In genomic region chr1:183956559-183957188, GRCh38 we compare ENCODE assay signal across 8 cellular contexts.
A peak's percentile ranks its signal among the peaks of the same experiment; 100 is the strongest.
DNase-seq lines count a peak whose midpoint lies in the region; ATAC-seq and TF ChIP-seq lines count a peak whose summit lies in the region.

No MANE protein-coding gene starts in this region.

- no peaks in the 10 kb centered on the region for H3K9me3 ChIP-seq in breast epithelium

- H3K4me3 Mint-ChIP-seq in MCF 10A (ENCODE audit: unreplicated experiment) (no peak overlapping the region), immature natural killer cell (peak overlapping the region in 1 of 5 donors; percentile 65)
- H3K4me3 Mint-ChIP-seq in activated naive CD4-positive, alpha-beta T cell treated with anti-CD3 and anti-CD28 coated beads for 36 hours = no peak overlapping the region

- H3K36me3 Mint-ChIP-seq in MCF 10A (ENCODE audit: insufficient read depth, unreplicated experiment) = no peaks in the 10 kb centered on the region
- H3K36me3 Mint-ChIP-seq in activated naive CD4-positive, alpha-beta T cell treated with anti-CD3 and anti-CD28 coated beads for 36 hours (ENCODE audit: low read depth) = no peaks in the 10 kb centered on the region
- H3K36me3 Mint-ChIP-seq in immature natural killer cell = peaks cover 9 to 17% (median 15%) of the 10 kb centered on the region in 3 donors

- no peak overlapping the region for H3K4me3 ChIP-seq in breast epithelium

- no peaks in the 10 kb centered on the region for H3K36me3 ChIP-seq in breast epithelium

- ATAC-seq in HG03045 (IDR thresholded peaks at IDR 0.05; ENCODE audit: unreplicated experiment) = peak; percentile 100

- no peaks in the 10 kb centered on the region for H3K9me3 Mint-ChIP-seq in MCF 10A (ENCODE audit: unreplicated experiment)
- no peaks in the 10 kb centered on the region for H3K9me3 Mint-ChIP-seq in activated naive CD4-positive, alpha-beta T cell treated with anti-CD3 and anti-CD28 coated beads for 36 hours
- no peaks in the 10 kb centered on the region for H3K9me3 Mint-ChIP-seq in immature natural killer cell

- peaks cover 5% of the 10 kb centered on the region for H3K4me1 Mint-ChIP-seq in MCF 10A (ENCODE audit: insufficient read depth, unreplicated experiment)
- H3K4me1 Mint-ChIP-seq in activated naive CD4-positive, alpha-beta T cell treated with anti-CD3 and anti-CD28 coated beads for 36 hours (ENCODE audit: low read depth) = no peaks in the 10 kb centered on the region
- H3K4me1 Mint-ChIP-seq in immature natural killer cell = peaks cover 0 to 16% of the 10 kb centered on the region in 2 donors

- H3K4me1 ChIP-seq in breast epithelium = no peaks in the 10 kb centered on the region

- peak; percentile 11 for TF ChIP-seq CTCF in MCF 10A (IDR thresholded peaks at IDR 0.05; ENCODE audit: unreplicated experiment)
- TF ChIP-seq CTCF in breast epithelium (IDR thresholded peaks at IDR 0.05) = no peak

- DNase-seq in MCF 10A (ENCODE audit: unreplicated experiment) = peak; percentile 75
- DNase-seq in breast epithelium (ENCODE audit: low spot score in 2 of 2) = no peak
- DNase-seq in RPMI8226 = peak; percentile 93
- peak; percentile 71 for DNase-seq in activated naive CD4-positive, alpha-beta T cell treated with anti-CD3 and anti-CD28 coated beads for 36 hours
- DNase-seq in immature natural killer cell = peak; percentile 81 to 87 (median 85)
- peak; percentile 15 for DNase-seq in stimulated activated CD8-positive, alpha-beta memory T cell treated with anti-CD3 and anti-CD28 coated beads, Interleukin-4, amount 100 ng/mL, for 24 hours (ENCODE audit: low read depth)
- no peak for DNase-seq in NCI-H82 (lab: John Stamatoyannopoulos, UW)

- no peak for TF ChIP-seq POLR2A in breast epithelium (IDR thresholded peaks at IDR 0.05)

- H3K27ac ChIP-seq in breast epithelium = peak overlapping the region in 1 of 2 donors; percentile 4

- H3K27me3 Mint-ChIP-seq in MCF 10A (ENCODE audit: insufficient read depth, unreplicated experiment) = no peaks in the 10 kb centered on the region
- H3K27me3 Mint-ChIP-seq in activated naive CD4-positive, alpha-beta T cell treated with anti-CD3 and anti-CD28 coated beads for 36 hours (ENCODE audit: low read depth) = no peaks in the 10 kb centered on the region
- peaks cover 2 to 6% (median 5%) of the 10 kb centered on the region in 3 donors for H3K27me3 Mint-ChIP-seq in immature natural killer cell (ENCODE audit: low read depth in 3 of 3)

- intact Hi-C loops in MCF 10A (cut with micrococcal nuclease) = no loop called here
- intact Hi-C loops in breast epithelium (cut with DNase I; ENCODE audit: low total_unique reads) = no loop called here
- intact Hi-C loops in activated naive CD4-positive, alpha-beta T cell treated with anti-CD3 and anti-CD28 coated beads for 36 hours (cut with micrococcal nuclease) = loop anchor here (1.0 to 10.0 kb wide), 11 partner anchors 40 to 1200 kb away; partner anchors contain the start of genes COLGALT2, SWT1 and TRMT1L

- no TSS peak for BruUV-seq in MCF 10A (replicated peaks; lab: Mats Ljungman, UMichigan)

- CTCF ChIA-PET in MCF 10A (lab: Yijun Ruan, JAX) = interaction anchor here (0.5 to 0.6 kb wide), 3 partner anchors 455 to 735 kb away, joined by 3 to 4 read pairs (median 3); no protein-coding TSS in a partner anchor
- CTCF ChIA-PET in activated naive CD4-positive, alpha-beta T cell treated with anti-CD3 and anti-CD28 coated beads for 36 hours (lab: Charles Lee) = interaction anchor here (0.5 to 2.4 kb wide), 6 partner anchors 23 to 436 kb away, joined by 3 to 10 read pairs (median 4); no protein-coding TSS in a partner anchor

- H3K27ac Mint-ChIP-seq in MCF 10A (ENCODE audit: low read depth, unreplicated experiment) (no peak overlapping the region), immature natural killer cell (no peak overlapping the region)
- H3K27ac Mint-ChIP-seq in activated naive CD4-positive, alpha-beta T cell treated with anti-CD3 and anti-CD28 coated beads for 36 hours = peak overlapping the region; percentile 86

- H3K27me3 ChIP-seq in breast epithelium = no peaks in the 10 kb centered on the region

- POLR2A ChIA-PET in MCF 10A (lab: Yijun Ruan, JAX) = interaction anchor here (1.1 to 1.3 kb wide), 2 partner anchors 8 to 16 kb away, joined by 3 read pairs; no protein-coding TSS in a partner anchor

Comparison
In these comparisons a context has a peak if more than half of its experiments do, and no peak if none do; other contexts are left out.
1. DNase-seq: peak in MCF 10A (single experiment), RPMI8226 (single experiment), activated naive CD4-positive, alpha-beta T cell treated with anti-CD3 and anti-CD28 coated beads for 36 hours (single experiment), immature natural killer cell (3 of 3) and stimulated activated CD8-positive, alpha-beta memory T cell treated with anti-CD3 and anti-CD28 coated beads, Interleukin-4, amount 100 ng/mL, for 24 hours (single experiment); none in breast epithelium (0 of 2) and NCI-H82 (single experiment).